ENCODE assay signal across 8 cellular contexts in the genomic region with DNA sequence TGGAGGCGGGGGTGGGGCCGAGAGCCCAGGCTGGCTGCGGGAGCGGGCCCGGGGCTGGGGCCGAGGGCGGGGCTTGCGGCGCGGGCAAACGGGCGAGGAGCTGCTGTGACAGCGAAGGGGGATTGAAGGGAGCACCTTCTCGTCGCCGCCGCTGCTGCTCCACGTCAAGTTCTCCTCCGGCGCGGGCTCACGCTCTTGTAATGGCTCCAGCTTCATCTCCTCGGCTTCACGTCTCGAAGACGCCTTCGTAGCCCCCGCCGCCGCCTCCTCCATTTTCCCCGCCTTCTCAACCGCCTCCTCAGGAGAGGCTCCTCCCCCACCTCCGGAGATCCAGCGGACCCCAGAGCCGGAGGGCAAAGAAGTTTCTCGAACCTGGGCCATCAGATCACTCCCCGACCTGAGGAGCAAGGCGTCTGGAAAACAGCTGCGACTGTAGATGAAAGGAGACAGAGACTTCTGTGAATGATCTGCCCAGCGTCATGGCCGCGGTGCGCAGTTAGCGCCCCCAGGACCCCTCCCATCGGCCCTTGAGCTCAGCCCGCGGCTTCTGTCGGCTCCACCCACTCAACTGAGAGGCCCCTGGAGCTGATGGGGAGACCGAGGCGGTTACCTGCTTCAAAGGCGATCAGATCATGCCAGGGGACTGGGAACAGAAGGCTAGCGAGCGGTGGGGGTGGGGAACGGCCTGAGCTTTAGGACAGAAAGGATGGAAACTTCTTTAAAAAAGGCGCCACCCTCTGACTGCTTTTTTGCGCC. TPM values are rescaled to one million over a fixed set of nuclear protein-coding genes. Genes with fewer than 3 reads are reported as not detected.
A peak's percentile ranks its signal among the peaks of the same experiment; 100 is the strongest.
DNase-seq lines count a peak whose midpoint lies in the region; ATAC-seq and TF ChIP-seq lines count a peak whose summit lies in the region.

No MANE protein-coding gene starts in this region.

- H3K27ac Mint-ChIP-seq in HFFc6, result peak overlapping the region; percentile 94

- H3K4me1 Mint-ChIP-seq in HFFc6 (ENCODE audit: low read depth), result peaks cover 5% of the 10 kb centered on the region; the same call in 1 of the 2 replicates

- peak overlapping the region; percentile 93 for H3K4me3 Mint-ChIP-seq in HFFc6

- no peaks in the 10 kb centered on the region for H3K27me3 Mint-ChIP-seq in HFFc6 (ENCODE audit: insufficient read depth)

- no peak for TF ChIP-seq CTCF in GM12865 (IDR thresholded peaks at IDR 0.05; ENCODE audit: insufficient read depth, low read depth, low read length, missing control alignments)
- no peak for TF ChIP-seq CTCF in HFFc6 (IDR thresholded peaks at IDR 0.05)
- no peak for TF ChIP-seq CTCF in choroid plexus epithelial cell (conservative IDR thresholded peaks at IDR 0.05; ENCODE audit: low read depth, low read length)
- no peak for TF ChIP-seq CTCF in left lung (IDR thresholded peaks at IDR 0.05)

- intact Hi-C loops in left lung (cut with DNase I), result no loop called here

- H3K9me3 Mint-ChIP-seq in HFFc6, result no peaks in the 10 kb centered on the region

- no peaks in the 10 kb centered on the region for H3K27me3 ChIP-seq in left lung

- no peaks in the 10 kb centered on the region for H3K4me1 ChIP-seq in left lung

- peak overlapping the region; percentile 76 to 86 for H3K27ac ChIP-seq in left lung

- peak overlapping the region; percentile 67 for H3K4me3 ChIP-seq in GM12865 (ENCODE audit: low read depth, low read length)
- peak overlapping the region; percentile 69 for H3K4me3 ChIP-seq in choroid plexus epithelial cell (ENCODE audit: low read depth, low read length)
- peak overlapping the region; percentile 38 to 57 for H3K4me3 ChIP-seq in left lung

- H3K9me3 ChIP-seq in left lung, result no peaks in the 10 kb centered on the region

- no peaks in the 10 kb centered on the region for H3K36me3 ChIP-seq in left lung

- ATAC-seq in left lung, result peak; percentile 83

- DNase-seq in GM12865 (ENCODE audit: low read depth), result peak; percentile 60
- peak; percentile 44 for DNase-seq in HFFc6
- DNase-seq in NCI-H1930 (lab: John Stamatoyannopoulos, UW), result peak; percentile 25 to 48
- peak; percentile 17 to 29 for DNase-seq in activated CD4-positive, alpha-beta T cell treated with anti-CD3 and anti-CD28 coated beads for 24 hours (ENCODE audit: low read depth in 2 of 2)
- peak; percentile 68 for DNase-seq in choroid plexus epithelial cell (ENCODE audit: low read depth)
- peak; percentile 68 to 83 for DNase-seq in left lung
- DNase-seq in stimulated activated CD4-positive, alpha-beta T cell treated with anti-CD3 and anti-CD28 coated beads, Interleukin-4, amount 100 ng/mL, for 48 hours (ENCODE audit: low read depth in 2 of 2), result peak; percentile 24 to 34
- no peak for DNase-seq in KG1 (lab: John Stamatoyannopoulos, UW)

- H3K36me3 Mint-ChIP-seq in HFFc6 (ENCODE audit: low read depth), result no peaks in the 10 kb centered on the region

RNA-seq across cellular contexts. Expression of a gene that starts 0.9 kb away (rescaled TPM):
- total RNA-seq in HFFc6 (2021; fragmentation: NEBNext Ultra II Directional; extraction: Animal tissue kit (Norgen Biotek cat#: 25700)), result 1 to 10 TPM in 3 of 6 experiments, under 1 TPM in 3; 0.73 to 1.2 (median 1.0) TPM
- 1 to 10 TPM; 3.0 to 3.3 TPM for total RNA-seq in left lung

RNA-seq across cellular contexts. Expression of a gene that starts 36.8 kb away (rescaled TPM):
- 10 to 100 TPM; 20.6 to 25.3 (median 24.9) TPM for total RNA-seq in HFFc6 (2021; fragmentation: NEBNext Ultra II Directional; extraction: Animal tissue kit (Norgen Biotek cat#: 25700))
- total RNA-seq in left lung, result 10 to 100 TPM; 30.4 to 30.5 TPM
